35 cellular contexts compared by ENCODE assay signal in the genomic region with DNA sequence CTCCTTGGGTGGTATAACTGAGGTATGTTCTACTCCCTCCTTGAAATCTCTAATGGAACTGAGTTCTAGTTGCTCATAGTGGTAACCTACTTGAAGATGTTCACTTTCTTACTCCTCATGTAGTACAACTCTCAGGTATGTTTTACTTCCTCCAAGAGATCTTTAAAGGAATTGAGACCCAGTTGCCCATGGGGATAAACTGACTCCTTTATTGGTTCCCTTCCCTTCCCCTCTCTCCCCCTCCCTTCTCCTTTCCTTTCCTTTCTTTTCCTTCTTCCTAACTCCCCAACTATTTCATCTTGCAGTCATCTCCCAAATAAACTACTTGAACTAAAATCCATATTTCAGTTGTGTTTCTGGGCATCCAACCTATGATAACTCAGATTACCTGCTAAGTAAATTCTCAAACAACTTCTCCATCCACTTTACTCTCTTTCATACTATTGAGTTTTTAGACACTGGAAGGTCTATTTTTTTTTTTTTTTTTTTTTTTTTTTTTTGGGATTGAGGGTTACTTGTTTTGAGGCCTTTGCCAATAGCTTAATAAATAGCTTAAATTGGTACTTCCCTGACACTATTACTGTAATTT. TPM values are rescaled to one million over a fixed set of nuclear protein-coding genes. Genes with fewer than 3 reads are reported as not detected.
"Had no signal": no experiment of that assay in that cellular context is flagged by ENCODE, and none has a peak within 500 bp of the region (broad histone marks: within the 10 kb centered on the region; RNA-seq: fewer than 3 reads in every experiment).

No MANE protein-coding gene starts in this region.

- H3K9me3 Mint-ChIP-seq: natural killer cell; nephron; neural progenitor cell; stimulated activated naive CD8-positive, alpha-beta T cell treated with anti-CD3 and anti-CD28 coated beads, Interleukin-15, Interleukin-2, amounts not matched to agents 100 ng/mL and 50 ng/mL, for 24 hours; type B pancreatic cell had no signal

- H3K27ac Mint-ChIP-seq: naive thymus-derived CD4-positive, alpha-beta T cell; natural killer cell; nephron; neural progenitor cell; progenitor cell of endocrine pancreas; stimulated activated memory B cell treated with anti-CD40 and anti-IgM and Interleukin-4, amounts not matched to agents 10 μg/mL and 1 μg/mL and 100 μg/mL, for 72 hours; stimulated activated naive CD8-positive, alpha-beta T cell treated with anti-CD3 and anti-CD28 coated beads, Interleukin-15, Interleukin-2, amounts not matched to agents 100 ng/mL and 50 ng/mL, for 24 hours; type B pancreatic cell had no signal

- H3K4me3 Mint-ChIP-seq: naive thymus-derived CD4-positive, alpha-beta T cell; natural killer cell; nephron; neural progenitor cell; stimulated activated memory B cell treated with anti-CD40 and anti-IgM and Interleukin-4, amounts not matched to agents 10 μg/mL and 1 μg/mL and 100 μg/mL, for 72 hours; stimulated activated naive CD8-positive, alpha-beta T cell treated with anti-CD3 and anti-CD28 coated beads, Interleukin-15, Interleukin-2, amounts not matched to agents 100 ng/mL and 50 ng/mL, for 24 hours; type B pancreatic cell had no signal

- H3K27ac ChIP-seq: neural progenitor cell, ovary, parathyroid adenoma, psoas muscle, skin epidermis, spleen, suprapubic skin, testis, tibial artery, transverse colon, upper lobe of right lung, uterus had no signal

- DNase-seq: naive thymus-derived CD4-positive, alpha-beta T cell; natural killer cell; occipital lobe; ovary; posterior cingulate gyrus; psoas muscle; right cardiac atrium; spleen; stimulated activated CD4-positive, alpha-beta T cell treated with anti-CD3 and anti-CD28 coated beads, Interleukin-12 subunit alpha, Interleukin-12 subunit beta, amount 100 ng/mL, for 4 hours; stimulated activated CD4-positive, alpha-beta T cell treated with anti-CD3 and anti-CD28 coated beads, Interleukin-1b, Interleukin-23, amount 100 ng/mL, for 48 hours; stimulated activated CD4-positive, alpha-beta T cell treated with anti-CD3 and anti-CD28 coated beads, Interleukin-4, amount 100 ng/mL, for 1 hour; stimulated activated CD4-positive, alpha-beta T cell treated with anti-CD3 and anti-CD28 coated beads, Interleukin-4, amount 100 ng/mL, for 4 hours; stimulated activated CD8-positive, alpha-beta memory T cell treated with anti-CD3 and anti-CD28 coated beads, Interleukin-4, amount 100 ng/mL, for 48 hours; stimulated activated naive CD4-positive, alpha-beta T cell; substantia nigra; testis; tibial artery; transverse colon; upper lobe of right lung; uterus had no signal

- H3K79me2 ChIP-seq: parathyroid adenoma had no signal

- H3K36me3 ChIP-seq: neural progenitor cell, ovary, spleen, suprapubic skin, tibial artery, transverse colon, upper lobe of right lung, uterus had no signal

- H3K27me3 ChIP-seq: neural progenitor cell, ovary, testis, tibial artery, transverse colon, upper lobe of right lung, uterus had no signal

- H3K4me2 ChIP-seq: neural progenitor cell, smooth muscle cell had no signal

- H3K4me1 ChIP-seq: neural progenitor cell, parathyroid adenoma, psoas muscle, suprapubic skin, testis, tibial artery, transverse colon, upper lobe of right lung, uterus had no signal

- ATAC-seq: naive thymus-derived CD4-positive, alpha-beta T cell; natural killer cell; psoas muscle; right cardiac atrium; sciatic nerve; stimulated activated memory B cell treated with anti-CD40 and anti-IgM and Interleukin-4, amounts not matched to agents 10 μg/mL and 1 μg/mL and 100 μg/mL, for 72 hours; upper lobe of right lung had no signal

- H3K9me3 ChIP-seq: ovary, psoas muscle, spleen, suprapubic skin, testis, tibial artery, transverse colon, upper lobe of right lung, uterus had no signal

- H2AFZ ChIP-seq: neural progenitor cell, parathyroid adenoma had no signal

- H3K4me3 ChIP-seq: neural progenitor cell, ovary, psoas muscle, skin epidermis, smooth muscle cell, spleen, suprapubic skin, testis, tibial artery, transverse colon, upper lobe of right lung, uterus had no signal

- H3K9ac ChIP-seq: neural progenitor cell, parathyroid adenoma had no signal

- H3K4me1 Mint-ChIP-seq: natural killer cell; nephron; stimulated activated memory B cell treated with anti-CD40 and anti-IgM and Interleukin-4, amounts not matched to agents 10 μg/mL and 1 μg/mL and 100 μg/mL, for 72 hours had no signal

RNA-seq across cellular contexts. Expression of a gene that starts 21.3 kb away (rescaled TPM):
- total RNA-seq: naive thymus-derived CD4-positive, alpha-beta T cell; natural killer cell; occipital lobe; osteoblast; ovary; progenitor cell of endocrine pancreas; psoas muscle; renal cortical epithelial cell; right cardiac atrium; sciatic nerve; smooth muscle cell; spleen; suprapubic skin; transverse colon; upper lobe of right lung; urinary bladder; uterus had no signal
- polyA plus RNA-seq: naive thymus-derived CD4-positive, alpha-beta T cell; neural cell; ovary; psoas muscle; right cardiac atrium; smooth muscle cell; spleen; urinary bladder had no signal

RNA-seq across cellular contexts. Expression of a gene that starts 22.1 kb away (rescaled TPM):
- total RNA-seq: naive thymus-derived CD4-positive, alpha-beta T cell; natural killer cell; occipital lobe; osteoblast; ovary; progenitor cell of endocrine pancreas; psoas muscle; renal cortical epithelial cell; right cardiac atrium; smooth muscle cell; spleen; suprapubic skin; testis; transverse colon; upper lobe of right lung; urinary bladder; uterus had no signal
- polyA plus RNA-seq: neural cell, ovary, psoas muscle, right cardiac atrium, smooth muscle cell, spleen, urinary bladder had no signal

RNA-seq across cellular contexts. Expression of a gene that starts 27.8 kb away (rescaled TPM):
- total RNA-seq: naive thymus-derived CD4-positive, alpha-beta T cell; natural killer cell; osteoblast; renal cortical epithelial cell; smooth muscle cell; spleen; upper lobe of right lung had no signal
- polyA plus RNA-seq: naive thymus-derived CD4-positive, alpha-beta T cell; neural cell; smooth muscle cell had no signal

RNA-seq across cellular contexts. Expression of a gene that starts 34.4 kb away (rescaled TPM):
- total RNA-seq: naive thymus-derived CD4-positive, alpha-beta T cell; natural killer cell; occipital lobe; osteoblast; ovary; progenitor cell of endocrine pancreas; psoas muscle; renal cortical epithelial cell; right cardiac atrium; sciatic nerve; smooth muscle cell; spleen; suprapubic skin; transverse colon; upper lobe of right lung; urinary bladder; uterus had no signal
- polyA plus RNA-seq: naive thymus-derived CD4-positive, alpha-beta T cell; neural cell; ovary; psoas muscle; right cardiac atrium; smooth muscle cell; spleen; urinary bladder had no signal
